In genomic region chr14:100409016-100409385, GRCh38 we compare ENCODE assay signal across 18 cellular contexts. TPM values are rescaled to one million over a fixed set of nuclear protein-coding genes. Genes with fewer than 3 reads are reported as not detected.
DNase-seq lines count a peak whose midpoint lies in the region; ATAC-seq and TF ChIP-seq lines count a peak whose summit lies in the region.
"Had no signal": no experiment of that assay in that cellular context is flagged by ENCODE, and none has a peak within 500 bp of the region (broad histone marks: within the 10 kb centered on the region; RNA-seq: fewer than 3 reads in every experiment).

No MANE protein-coding gene starts in this region.

- peaks cover 40 to 42% of the 10 kb centered on the region in 2 donors for H3K4me1 Mint-ChIP-seq in effector memory CD8-positive, alpha-beta T cell (ENCODE audit: low read depth in 2 of 2)

- CTCF ChIA-PET in PC-3 (lab: Charles Lee), result interaction anchor here (0.9 to 1.0 kb wide), 2 partner anchors 13 to 24 kb away, joined by 3 to 5 read pairs; no protein-coding TSS in a partner anchor

- H3K27me3 Mint-ChIP-seq in effector memory CD8-positive, alpha-beta T cell, result no peaks in the 10 kb centered on the region
- H3K27me3 Mint-ChIP-seq: B cell, IgD-negative memory B cell had no signal

- DNase-seq in SHP77 (lab: John Stamatoyannopoulos, UW) (peak; percentile 28 to 31), SHP77 treated with DMSO at 0.1 percent for 48 hours (lab: John Stamatoyannopoulos, UW) (no peak), PC-3 (no peak), upper lobe of right lung (peak; percentile 26), HuH-7.5 (ENCODE audit: low spot score) (no peak), 8988T (no peak)
- DNase-seq in effector memory CD8-positive, alpha-beta T cell, result no peak
- DNase-seq: activated naive CD4-positive, alpha-beta T cell treated with anti-CD3 and anti-CD28 coated beads for 36 hours; Caco-2; NCI-H524 had no signal

- H3K27me3 ChIP-seq in PC-3 (ENCODE audit: low read length) (no peaks in the 10 kb centered on the region), upper lobe of right lung (no peaks in the 10 kb centered on the region)
- H3K27me3 ChIP-seq: dorsolateral prefrontal cortex, neutrophil, tibial nerve had no signal

- no peak overlapping the region for H2AFZ ChIP-seq in PC-3 (ENCODE audit: low read length)

- intact Hi-C loops in PC-3 (cut with micrococcal nuclease), result no loop called here
- intact Hi-C loops in upper lobe of right lung (cut with DNase I), result no loop called here

- no peaks in the 10 kb centered on the region for H3K9me3 Mint-ChIP-seq in effector memory CD8-positive, alpha-beta T cell
- H3K9me3 Mint-ChIP-seq: activated naive CD4-positive, alpha-beta T cell treated with anti-CD3 and anti-CD28 coated beads for 36 hours; IgD-negative memory B cell; T-helper 2 cell treated with Interferon-gamma antibody and Interleukin-4, amounts not matched to agents 5 μg/mL and 100 μg/mL, for 36 hours had no signal

- ATAC-seq in PC-3, result no peak
- no peak for ATAC-seq in effector memory CD8-positive, alpha-beta T cell (replicated peaks)
- no peak for ATAC-seq in upper lobe of right lung
- no peak for ATAC-seq in GM18505 (IDR thresholded peaks at IDR 0.05; ENCODE audit: unreplicated experiment)

- TF ChIP-seq CTCF in PC-3 (conservative IDR thresholded peaks at IDR 0.05; ENCODE audit: low read depth, low read length) (no peak), upper lobe of right lung (IDR thresholded peaks at IDR 0.05) (no peak)

- BruUV-seq in PC-3 (replicated peaks; lab: Mats Ljungman, UMichigan), result no TSS peak

- H3K36me3 Mint-ChIP-seq in effector memory CD8-positive, alpha-beta T cell (ENCODE audit: insufficient read depth), result peaks cover 10% of the 10 kb centered on the region

- H3F3A ChIP-seq in PC-3 (ENCODE audit: low read length, unreplicated experiment), result no peaks in the 10 kb centered on the region

- no peaks in the 10 kb centered on the region for H3K79me2 ChIP-seq in PC-3 (ENCODE audit: low read length)

- POLR2A ChIA-PET in PC-3 (lab: Charles Lee; ENCODE audit: unreplicated experiment), result no interaction called here

- H3K4me3 ChIP-seq in PC-3 (ENCODE audit: low read length) (no peak overlapping the region), upper lobe of right lung (no peak overlapping the region)
- H3K4me3 ChIP-seq: dorsolateral prefrontal cortex, lung, tibial nerve had no signal

- H3K9me3 ChIP-seq in PC-3 (ENCODE audit: low read length) (no peaks in the 10 kb centered on the region), upper lobe of right lung (no peaks in the 10 kb centered on the region)
- H3K9me3 ChIP-seq: Caco-2, neutrophil, tibial nerve had no signal

- H3K9ac ChIP-seq in PC-3 (ENCODE audit: low read length), result no peak overlapping the region

- H3K27ac Mint-ChIP-seq in effector memory CD8-positive, alpha-beta T cell, result peak overlapping the region; percentile 86 to 90
- H3K27ac Mint-ChIP-seq: activated naive CD4-positive, alpha-beta T cell treated with anti-CD3 and anti-CD28 coated beads for 36 hours; B cell; IgD-negative memory B cell; T-helper 2 cell treated with Interferon-gamma antibody and Interleukin-4, amounts not matched to agents 5 μg/mL and 100 μg/mL, for 36 hours had no signal

- H3K9me2 ChIP-seq in PC-3 (replicated peaks; ENCODE audit: low read length), result no peaks in the 10 kb centered on the region

- H3K27ac ChIP-seq in PC-3 (ENCODE audit: low read length) (no peak overlapping the region), upper lobe of right lung (no peak overlapping the region)
- H3K27ac ChIP-seq: dorsolateral prefrontal cortex, neutrophil, tibial nerve had no signal

- peaks cover 15% of the 10 kb centered on the region; the same call in 1 of the 2 replicates for H3K4me1 ChIP-seq in PC-3 (ENCODE audit: insufficient read depth, low read length)
- peaks cover 12% of the 10 kb centered on the region for H3K4me1 ChIP-seq in upper lobe of right lung
- H3K4me1 ChIP-seq: Caco-2 had no signal

- 0 out of 2 replicates have a peak overlapping the region, but pooled peaks have one; percentile 40 for H3K4me2 ChIP-seq in PC-3 (ENCODE audit: low read length)

- H3K4me3 Mint-ChIP-seq in effector memory CD8-positive, alpha-beta T cell, result no peak overlapping the region
- H3K4me3 Mint-ChIP-seq: activated naive CD4-positive, alpha-beta T cell treated with anti-CD3 and anti-CD28 coated beads for 36 hours; B cell; IgD-negative memory B cell; T-helper 2 cell treated with Interferon-gamma antibody and Interleukin-4, amounts not matched to agents 5 μg/mL and 100 μg/mL, for 36 hours had no signal

- H4K20me1 ChIP-seq in PC-3 (ENCODE audit: low read length), result no peaks in the 10 kb centered on the region

- H3K36me3 ChIP-seq in PC-3 (ENCODE audit: low read depth, low read length) (no peaks in the 10 kb centered on the region), upper lobe of right lung (no peaks in the 10 kb centered on the region)
- H3K36me3 ChIP-seq: neutrophil, tibial nerve had no signal

- TF ChIP-seq POLR2A in GM18505 (IDR thresholded peaks at IDR 0.05; ENCODE audit: borderline replicate concordance, extremely low read depth, insufficient read depth, insufficient read length), result no peak

RNA-seq across cellular contexts. Expression of gene WDR25, which starts 32.7 kb away (rescaled TPM):
- total RNA-seq in PC-3 (2014; rRNA removed) (8.3 and 13.0 TPM in 2 replicates), upper lobe of right lung (7.9 TPM)

Comparison
In these comparisons a context has a peak if more than half of its experiments do, and no peak if none do; other contexts are left out.
1. DNase-seq: peak in SHP77 (2 of 2) and upper lobe of right lung (single experiment); none in SHP77 treated with DMSO at 0.1 percent for 48 hours (single experiment), PC-3 (single experiment), effector memory CD8-positive, alpha-beta T cell (0 of 3), HuH-7.5 (single experiment) and 8988T (single experiment).